11 cellular contexts compared by ENCODE assay signal in genomic region chr4:142850478-142850877, GRCh38. TPM values are rescaled to one million over a fixed set of nuclear protein-coding genes. Genes with fewer than 3 reads are reported as not detected.
DNase-seq lines count a peak whose midpoint lies in the region; TF ChIP-seq lines count a peak whose summit lies in the region.
"Had no signal": no experiment of that assay in that cellular context is flagged by ENCODE, and none has a peak within 500 bp of the region (broad histone marks: within the 10 kb centered on the region; RNA-seq: fewer than 3 reads in every experiment).

No MANE protein-coding gene starts in this region.

- no peak overlapping the region for H3K4me2 ChIP-seq in osteoblast (ENCODE audit: insufficient read depth, low read length)

- peak; percentile 39 for TF ChIP-seq CTCF in GM12873 (IDR thresholded peaks at IDR 0.05; ENCODE audit: insufficient read depth, low read depth, low read length, missing control alignments)
- peak; percentile 58 for TF ChIP-seq CTCF in osteoblast (IDR thresholded peaks at IDR 0.05; ENCODE audit: extremely low read depth, low read depth, low read length)

- H3K36me3 ChIP-seq in osteoblast (ENCODE audit: insufficient read depth, low read length), result no peaks in the 10 kb centered on the region
- H3K36me3 ChIP-seq: adrenal gland had no signal

- H3K9me3 ChIP-seq in osteoblast (ENCODE audit: low read depth, low read length), result no peaks in the 10 kb centered on the region
- H3K9me3 ChIP-seq: adrenal gland had no signal

- peaks cover 6% of the 10 kb centered on the region for H3K4me1 ChIP-seq in osteoblast (ENCODE audit: insufficient read depth, low read length)

- DNase-seq in NCI-H82 (lab: John Stamatoyannopoulos, UW) (peak; percentile 80), cerebellar cortex (ENCODE audit: low spot score) (peak; percentile 27), osteoblast (ENCODE audit: insufficient read length, low spot score, missing footprints) (no peak), cerebellum (ENCODE audit: low spot score) (no peak), retina (no peak), COLO829 (ENCODE audit: low spot score) (no peak)
- DNase-seq: activated CD8-positive, alpha-beta memory T cell treated with anti-CD3 and anti-CD28 coated beads, Interleukin-2, amount 50 U/mL, for 4 hours; adrenal gland; NCI-H146; T1000 had no signal

- H3K27ac ChIP-seq in osteoblast (ENCODE audit: low read depth, low read length), result no peak overlapping the region
- H3K27ac ChIP-seq: adrenal gland had no signal

- H3K4me3 ChIP-seq in osteoblast (ENCODE audit: insufficient read depth, low read length), result no peak overlapping the region
- H3K4me3 ChIP-seq: adrenal gland had no signal

- no peaks in the 10 kb centered on the region for H4K20me1 ChIP-seq in osteoblast (ENCODE audit: insufficient read depth, low read length)

- H3K27me3 ChIP-seq in osteoblast (ENCODE audit: insufficient read depth, low read length), result peaks cover 14% of the 10 kb centered on the region
- H3K27me3 ChIP-seq: adrenal gland had no signal

- H2AFZ ChIP-seq in osteoblast (ENCODE audit: low read length), result no peak overlapping the region

- no peaks in the 10 kb centered on the region for H3K79me2 ChIP-seq in osteoblast (ENCODE audit: insufficient read depth, low read length)

RNA-seq across cellular contexts. Expression of gene INPP4B, which starts 4.4 kb away (rescaled TPM):
- 11.6 and 15.6 TPM in 2 replicates for total RNA-seq in osteoblast
- 12.8 TPM for total RNA-seq in cerebellum

Comparison
In these comparisons a context has a peak if more than half of its experiments do, and no peak if none do; other contexts are left out.
1. DNase-seq: peak in NCI-H82 (single experiment) and cerebellar cortex (single experiment); none in osteoblast (single experiment), cerebellum (single experiment), retina (single experiment) and COLO829 (single experiment).